ENCODE assay signal across 8 cellular contexts in the genomic region with DNA sequence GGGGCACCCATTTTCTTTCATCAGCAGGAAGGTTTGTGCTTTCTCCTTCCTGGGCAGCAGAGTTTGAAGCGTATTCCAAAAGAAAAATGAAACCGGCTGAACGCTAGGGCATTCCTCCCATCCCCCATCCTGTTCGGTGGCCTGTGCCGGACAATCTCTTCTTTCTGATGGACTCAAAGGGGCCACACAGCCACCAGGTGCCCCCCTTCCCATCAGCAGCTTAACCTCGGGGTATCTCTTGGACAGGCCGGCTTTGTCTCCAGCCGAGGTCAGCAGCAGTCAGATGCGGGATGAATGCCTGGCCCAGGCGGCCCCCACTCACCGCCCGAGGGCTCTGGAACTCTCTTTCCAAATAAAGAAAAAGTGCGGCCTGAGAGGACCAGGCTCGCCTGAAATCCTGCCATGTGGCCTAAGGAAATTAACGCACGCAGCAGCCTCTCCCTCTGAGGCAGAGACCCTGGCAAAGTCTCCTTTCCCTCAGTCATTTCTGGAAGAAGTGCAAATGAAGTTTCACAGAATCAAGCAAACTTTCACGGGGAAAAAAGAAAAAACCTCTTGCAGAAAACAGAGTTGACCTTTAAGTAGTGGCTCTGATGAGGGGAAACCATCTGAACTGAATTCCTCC.
A peak's percentile ranks its signal among the peaks of the same experiment; 100 is the strongest.
DNase-seq lines count a peak whose midpoint lies in the region; ATAC-seq and TF ChIP-seq lines count a peak whose summit lies in the region.

No MANE protein-coding gene starts in this region.

- no peaks in the 10 kb centered on the region for H3K9me3 Mint-ChIP-seq in activated T-cell treated with anti-CD3 and anti-CD28 coated beads, Interleukin-2, amount 50 U/mL, for 72 hours
- no peaks in the 10 kb centered on the region for H3K9me3 Mint-ChIP-seq in activated naive CD8-positive, alpha-beta T cell treated with anti-CD3 and anti-CD28 coated beads for 36 hours

- H3K4me3 Mint-ChIP-seq in activated T-cell treated with anti-CD3 and anti-CD28 coated beads, Interleukin-2, amount 50 U/mL, for 72 hours: peak overlapping the region; percentile 94 to 96
- H3K4me3 Mint-ChIP-seq in activated naive CD8-positive, alpha-beta T cell treated with anti-CD3 and anti-CD28 coated beads for 36 hours: peak overlapping the region; percentile 69

- no peak for TF ChIP-seq POLR2A in sigmoid colon (IDR thresholded peaks at IDR 0.05)

- H3K27ac Mint-ChIP-seq in activated T-cell treated with anti-CD3 and anti-CD28 coated beads, Interleukin-2, amount 50 U/mL, for 72 hours: peak overlapping the region; percentile 98
- peak overlapping the region; percentile 95 for H3K27ac Mint-ChIP-seq in activated naive CD8-positive, alpha-beta T cell treated with anti-CD3 and anti-CD28 coated beads for 36 hours

- H3K27me3 ChIP-seq in right atrium auricular region (no peaks in the 10 kb centered on the region), sigmoid colon (no peaks in the 10 kb centered on the region)

- no peaks in the 10 kb centered on the region for H3K36me3 Mint-ChIP-seq in activated T-cell treated with anti-CD3 and anti-CD28 coated beads, Interleukin-2, amount 50 U/mL, for 72 hours (ENCODE audit: insufficient read depth in 2 of 2)
- H3K36me3 Mint-ChIP-seq in activated naive CD8-positive, alpha-beta T cell treated with anti-CD3 and anti-CD28 coated beads for 36 hours: peaks cover 14% of the 10 kb centered on the region

- H3K9me3 ChIP-seq in right atrium auricular region (no peaks in the 10 kb centered on the region), sigmoid colon (no peaks in the 10 kb centered on the region)

- H3K27me3 Mint-ChIP-seq in activated T-cell treated with anti-CD3 and anti-CD28 coated beads, Interleukin-2, amount 50 U/mL, for 72 hours (ENCODE audit: low read depth): no peaks in the 10 kb centered on the region
- H3K27me3 Mint-ChIP-seq in activated naive CD8-positive, alpha-beta T cell treated with anti-CD3 and anti-CD28 coated beads for 36 hours: no peaks in the 10 kb centered on the region

- DNase-seq in activated T-cell treated with anti-CD3 and anti-CD28 coated beads, Interleukin-2, amount 50 U/mL, for 72 hours: no peak
- DNase-seq in activated T-cell treated with anti-CD3 and anti-CD28 coated beads for 4 hours (no peak), right atrium auricular region (ENCODE audit: low spot score) (no peak), sigmoid colon (peak; percentile 79)
- no peak for DNase-seq in activated naive CD8-positive, alpha-beta T cell treated with anti-CD3 and anti-CD28 coated beads for 36 hours
- DNase-seq in activated CD4-positive, alpha-beta T cell treated with anti-CD3 and anti-CD28 coated beads for 1 hour: no peak

- H3K27ac ChIP-seq in right atrium auricular region: peak overlapping the region; percentile 90 to 96
- peak overlapping the region; percentile 90 to 98 (median 96) for H3K27ac ChIP-seq in sigmoid colon

- TF ChIP-seq CTCF in right atrium auricular region (IDR thresholded peaks at IDR 0.05) (no peak), sigmoid colon (IDR thresholded peaks at IDR 0.05) (no peak)

- no peaks in the 10 kb centered on the region for H3K36me3 ChIP-seq in right atrium auricular region
- no peaks in the 10 kb centered on the region for H3K36me3 ChIP-seq in sigmoid colon

- ATAC-seq in activated T-cell treated with anti-CD3 and anti-CD28 coated beads, Interleukin-2, amount 50 U/mL, for 72 hours (replicated peaks in 1 of 2): no peak
- ATAC-seq in HG03520 (IDR thresholded peaks at IDR 0.05; ENCODE audit: unreplicated experiment) (no peak), HG03139 (IDR thresholded peaks at IDR 0.05; ENCODE audit: unreplicated experiment) (no peak)

- peak overlapping the region in 1 of 2 donors; percentile 41 for H3K4me3 ChIP-seq in right atrium auricular region
- peak overlapping the region; percentile 26 to 45 (median 40) for H3K4me3 ChIP-seq in sigmoid colon

- intact Hi-C loops in sigmoid colon (cut with DNase I): loop anchor here (1.0 to 5.0 kb wide), 4 partner anchors 68 to 242 kb away; a partner anchor contains a TSS

- TF ChIP-seq EP300 in sigmoid colon (IDR thresholded peaks at IDR 0.05): no peak

- H3K4me1 Mint-ChIP-seq in activated T-cell treated with anti-CD3 and anti-CD28 coated beads, Interleukin-2, amount 50 U/mL, for 72 hours (ENCODE audit: low read depth): peaks cover 64% of the 10 kb centered on the region
- H3K4me1 Mint-ChIP-seq in activated naive CD8-positive, alpha-beta T cell treated with anti-CD3 and anti-CD28 coated beads for 36 hours: peaks cover 64% of the 10 kb centered on the region

- H3K4me1 ChIP-seq in right atrium auricular region (peaks cover 0 to 65% of the 10 kb centered on the region in 2 donors), sigmoid colon (peaks cover 0 to 78% (median 69%) of the 10 kb centered on the region in 4 donors)

- 46 to 54% methylated on average over 17 of the region's 17 CpGs for WGBS in sigmoid colon, 2 donors
